Comparison of ENCODE assay signal across 24 cellular contexts in the genomic region with DNA sequence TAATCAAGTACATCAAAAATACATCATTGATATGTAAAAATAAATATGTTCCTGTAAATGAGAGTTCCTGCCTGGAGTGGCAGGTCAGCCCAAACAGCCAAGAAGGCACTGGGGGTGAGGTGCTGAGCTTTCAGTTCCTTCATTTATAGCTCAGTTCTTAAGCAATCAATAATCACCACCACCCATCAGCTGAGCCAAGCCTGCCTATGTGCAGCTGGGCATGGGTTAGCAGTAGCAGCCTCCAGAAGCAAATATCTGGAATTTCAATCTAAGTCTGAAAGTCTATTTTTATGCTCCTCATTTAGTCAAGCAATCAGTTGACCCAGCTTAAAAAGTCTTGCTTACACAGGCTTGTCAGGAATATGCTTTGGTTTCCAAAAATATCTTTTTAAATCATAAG.
DNase-seq lines count a peak whose midpoint lies in the region; ATAC-seq and TF ChIP-seq lines count a peak whose summit lies in the region.
"Had no signal": no experiment of that assay in that cellular context is flagged by ENCODE, and none has a peak within 500 bp of the region (broad histone marks: within the 10 kb centered on the region; RNA-seq: fewer than 3 reads in every experiment).

No MANE protein-coding gene starts in this region.

- H3K4me1 ChIP-seq in OCI-LY7 (ENCODE audit: insufficient read depth, low read length, poor library complexity, severe bottlenecking) (peaks cover 45% of the 10 kb centered on the region), MM.1S (ENCODE audit: low read length) (no peaks in the 10 kb centered on the region)

- H3K4me2 ChIP-seq in OCI-LY7 (ENCODE audit: low read length) (no peak overlapping the region), MM.1S (ENCODE audit: low read depth, low read length) (no peak overlapping the region)

- CTCF ChIA-PET in OCI-LY7 (lab: Charles Lee; ENCODE audit: unreplicated experiment): no interaction called here

- H3K27ac ChIP-seq in OCI-LY7 (ENCODE audit: low read depth, low read length, poor library complexity, severe bottlenecking) (no peak overlapping the region), MM.1S (ENCODE audit: low read length) (no peak overlapping the region)

- H4K20me1 ChIP-seq in OCI-LY7 (ENCODE audit: insufficient read depth, low read length) (no peaks in the 10 kb centered on the region), MM.1S (ENCODE audit: insufficient read depth, low read length) (no peaks in the 10 kb centered on the region)

- peak; percentile 34 for DNase-seq in OCI-LY7 (ENCODE audit: low spot score)
- DNase-seq in NCI-H1092 treated with DMSO at 0.1 percent for 48 hours (lab: John Stamatoyannopoulos, UW): no peak
- DNase-seq in MM.1S: no peak
- DNase-seq: activated CD4-positive, alpha-beta T cell treated with anti-CD3 and anti-CD28 coated beads for 1 hour; activated CD8-positive, alpha-beta T cell treated with anti-CD3 and anti-CD28 coated beads, Interleukin-2, amount 10 ng/mL, durations not matched to agents 7 days and 5 days; activated effector memory CD4-positive, alpha-beta T cell treated with anti-CD3 and anti-CD28 coated beads, Interleukin-2, amount 50 U/mL, for 16 hours; activated T-cell treated with anti-CD3 and anti-CD28 coated beads for 4 hours; CD4-positive, alpha-beta T cell; head of caudate nucleus; mesenchymal stem cell; naive B cell; NCI-H1105 treated with DMSO at 0.1 percent for 48 hours; NCI-H774; PC-3; SIG-M5; stimulated activated CD8-positive, alpha-beta memory T cell treated with anti-CD3 and anti-CD28 coated beads, Interleukin-4, amount 100 ng/mL, for 48 hours; T-cell had no signal

- H3K27me3 Mint-ChIP-seq in stimulated activated memory B cell treated with anti-CD40 and anti-IgM and Interleukin-4, amounts not matched to agents 10 μg/mL and 1 μg/mL and 100 μg/mL, for 72 hours: no peaks in the 10 kb centered on the region
- H3K27me3 Mint-ChIP-seq: CD4-positive, alpha-beta T cell; naive B cell; T-cell; type B pancreatic cell had no signal

- no peaks in the 10 kb centered on the region for H3K9me2 ChIP-seq in OCI-LY7 (ENCODE audit: insufficient read depth, low read length)
- H3K9me2 ChIP-seq in MM.1S (replicated peaks; ENCODE audit: insufficient read depth, low read length): no peaks in the 10 kb centered on the region

- ATAC-seq in GM19397 (IDR thresholded peaks at IDR 0.05; ENCODE audit: unreplicated experiment) (peak; percentile 45), HG03175 (IDR thresholded peaks at IDR 0.05; ENCODE audit: unreplicated experiment) (peak; percentile 48), GM21360 (IDR thresholded peaks at IDR 0.05; ENCODE audit: unreplicated experiment) (no peak), HG02970 (IDR thresholded peaks at IDR 0.05; ENCODE audit: low FRiP score, unreplicated experiment) (no peak)
- peak; percentile 72 for ATAC-seq in stimulated activated memory B cell treated with anti-CD40 and anti-IgM and Interleukin-4, amounts not matched to agents 10 μg/mL and 1 μg/mL and 100 μg/mL, for 72 hours
- ATAC-seq: activated CD8-positive, alpha-beta T cell treated with anti-CD3 and anti-CD28 coated beads, Interleukin-2, amount 10 ng/mL, durations not matched to agents 7 days and 5 days; HepG2; PC-3; T-cell had no signal

- H3K9ac ChIP-seq in MM.1S (ENCODE audit: low read length): no peak overlapping the region

- peak overlapping the region; percentile 86 for H3K27ac Mint-ChIP-seq in stimulated activated memory B cell treated with anti-CD40 and anti-IgM and Interleukin-4, amounts not matched to agents 10 μg/mL and 1 μg/mL and 100 μg/mL, for 72 hours
- H3K27ac Mint-ChIP-seq: activated CD8-positive, alpha-beta T cell treated with anti-CD3 and anti-CD28 coated beads, Interleukin-2, amount 10 ng/mL, durations not matched to agents 7 days and 5 days; CD4-positive, alpha-beta T cell; T-cell; type B pancreatic cell had no signal

- H3K9me3 Mint-ChIP-seq in stimulated activated memory B cell treated with anti-CD40 and anti-IgM and Interleukin-4, amounts not matched to agents 10 μg/mL and 1 μg/mL and 100 μg/mL, for 72 hours: no peaks in the 10 kb centered on the region
- H3K9me3 Mint-ChIP-seq: CD4-positive, alpha-beta T cell; naive B cell; T-cell; type B pancreatic cell had no signal

- no peaks in the 10 kb centered on the region for H3K27me3 ChIP-seq in MM.1S (replicated peaks; ENCODE audit: insufficient read depth, low read length)

- no peaks in the 10 kb centered on the region for H3K79me2 ChIP-seq in OCI-LY7 (ENCODE audit: insufficient read depth, low read depth, low read length)
- H3K79me2 ChIP-seq in MM.1S (ENCODE audit: low read length): no peaks in the 10 kb centered on the region

- POLR2A ChIA-PET in OCI-LY7 (lab: Charles Lee): interaction anchor here (0.8 kb wide), 1 partner anchor 21 kb away, joined by 4 read pairs; no protein-coding TSS in a partner anchor

- no peaks in the 10 kb centered on the region for H3K9me3 ChIP-seq in OCI-LY7 (ENCODE audit: low read length)
- no peaks in the 10 kb centered on the region for H3K9me3 ChIP-seq in MM.1S (replicated peaks; ENCODE audit: insufficient read depth, low read length)

- no peak for TF ChIP-seq CTCF in OCI-LY7 (conservative IDR thresholded peaks at IDR 0.05; ENCODE audit: low read length)
- TF ChIP-seq CTCF in MM.1S (IDR thresholded peaks at IDR 0.05; ENCODE audit: low read length): no peak

- H3K36me3 ChIP-seq in OCI-LY7 (ENCODE audit: insufficient read depth, low read length) (no peaks in the 10 kb centered on the region), MM.1S (replicated peaks; ENCODE audit: insufficient read depth, low read length) (no peaks in the 10 kb centered on the region)

- intact Hi-C loops in OCI-LY7 (cut with micrococcal nuclease; ENCODE audit: unreplicated experiment): loop anchor here (5.0 kb wide), 2 partner anchors 150 to 815 kb away; no protein-coding TSS in a partner anchor

- H3K4me1 Mint-ChIP-seq in stimulated activated memory B cell treated with anti-CD40 and anti-IgM and Interleukin-4, amounts not matched to agents 10 μg/mL and 1 μg/mL and 100 μg/mL, for 72 hours: peaks cover 59% of the 10 kb centered on the region
- H3K4me1 Mint-ChIP-seq: T-cell had no signal

- no peak overlapping the region for H3K4me3 Mint-ChIP-seq in stimulated activated memory B cell treated with anti-CD40 and anti-IgM and Interleukin-4, amounts not matched to agents 10 μg/mL and 1 μg/mL and 100 μg/mL, for 72 hours
- H3K4me3 Mint-ChIP-seq: activated CD8-positive, alpha-beta T cell treated with anti-CD3 and anti-CD28 coated beads, Interleukin-2, amount 10 ng/mL, durations not matched to agents 7 days and 5 days; CD4-positive, alpha-beta T cell; naive B cell; T-cell; type B pancreatic cell had no signal

- no peaks in the 10 kb centered on the region for H3K36me3 Mint-ChIP-seq in stimulated activated memory B cell treated with anti-CD40 and anti-IgM and Interleukin-4, amounts not matched to agents 10 μg/mL and 1 μg/mL and 100 μg/mL, for 72 hours
- H3K36me3 Mint-ChIP-seq: naive B cell, T-cell, type B pancreatic cell had no signal

- H2AFZ ChIP-seq in OCI-LY7 (ENCODE audit: low read length): no peak overlapping the region
- no peak overlapping the region for H2AFZ ChIP-seq in MM.1S (ENCODE audit: low read length)

- H3K4me3 ChIP-seq in OCI-LY7 (ENCODE audit: low read depth, low read length, poor library complexity, severe bottlenecking) (no peak overlapping the region), MM.1S (ENCODE audit: low read length) (no peak overlapping the region)

- H3F3A ChIP-seq in MM.1S (ENCODE audit: insufficient read depth, low read length): no peaks in the 10 kb centered on the region

- no TSS peak for BruUV-seq in OCI-LY7 (replicated peaks; lab: Mats Ljungman, UMichigan)

Comparison
In these comparisons a context has a peak if more than half of its experiments do, and no peak if none do; other contexts are left out.
1. ATAC-seq: peak in GM19397 (single experiment), HG03175 (single experiment) and stimulated activated memory B cell treated with anti-CD40 and anti-IgM and Interleukin-4, amounts not matched to agents 10 μg/mL and 1 μg/mL and 100 μg/mL, for 72 hours (single experiment); none in GM21360 (single experiment) and HG02970 (single experiment).